ENCODE assay signal across 8 cellular contexts in genomic region chr14:45135659-45136314, GRCh38. TPM values are rescaled to one million over a fixed set of nuclear protein-coding genes. Genes with fewer than 3 reads are reported as not detected.
DNase-seq lines count a peak whose midpoint lies in the region; ATAC-seq and TF ChIP-seq lines count a peak whose summit lies in the region.

A gene with protein sequence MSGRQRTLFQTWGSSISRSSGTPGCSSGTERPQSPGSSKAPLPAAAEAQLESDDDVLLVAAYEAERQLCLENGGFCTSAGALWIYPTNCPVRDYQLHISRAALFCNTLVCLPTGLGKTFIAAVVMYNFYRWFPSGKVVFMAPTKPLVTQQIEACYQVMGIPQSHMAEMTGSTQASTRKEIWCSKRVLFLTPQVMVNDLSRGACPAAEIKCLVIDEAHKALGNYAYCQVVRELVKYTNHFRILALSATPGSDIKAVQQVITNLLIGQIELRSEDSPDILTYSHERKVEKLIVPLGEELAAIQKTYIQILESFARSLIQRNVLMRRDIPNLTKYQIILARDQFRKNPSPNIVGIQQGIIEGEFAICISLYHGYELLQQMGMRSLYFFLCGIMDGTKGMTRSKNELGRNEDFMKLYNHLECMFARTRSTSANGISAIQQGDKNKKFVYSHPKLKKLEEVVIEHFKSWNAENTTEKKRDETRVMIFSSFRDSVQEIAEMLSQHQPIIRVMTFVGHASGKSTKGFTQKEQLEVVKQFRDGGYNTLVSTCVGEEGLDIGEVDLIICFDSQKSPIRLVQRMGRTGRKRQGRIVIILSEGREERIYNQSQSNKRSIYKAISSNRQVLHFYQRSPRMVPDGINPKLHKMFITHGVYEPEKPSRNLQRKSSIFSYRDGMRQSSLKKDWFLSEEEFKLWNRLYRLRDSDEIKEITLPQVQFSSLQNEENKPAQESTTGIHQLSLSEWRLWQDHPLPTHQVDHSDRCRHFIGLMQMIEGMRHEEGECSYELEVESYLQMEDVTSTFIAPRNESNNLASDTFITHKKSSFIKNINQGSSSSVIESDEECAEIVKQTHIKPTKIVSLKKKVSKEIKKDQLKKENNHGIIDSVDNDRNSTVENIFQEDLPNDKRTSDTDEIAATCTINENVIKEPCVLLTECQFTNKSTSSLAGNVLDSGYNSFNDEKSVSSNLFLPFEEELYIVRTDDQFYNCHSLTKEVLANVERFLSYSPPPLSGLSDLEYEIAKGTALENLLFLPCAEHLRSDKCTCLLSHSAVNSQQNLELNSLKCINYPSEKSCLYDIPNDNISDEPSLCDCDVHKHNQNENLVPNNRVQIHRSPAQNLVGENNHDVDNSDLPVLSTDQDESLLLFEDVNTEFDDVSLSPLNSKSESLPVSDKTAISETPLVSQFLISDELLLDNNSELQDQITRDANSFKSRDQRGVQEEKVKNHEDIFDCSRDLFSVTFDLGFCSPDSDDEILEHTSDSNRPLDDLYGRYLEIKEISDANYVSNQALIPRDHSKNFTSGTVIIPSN (N-terminal part only) (plus strand): TSS chr14:45135930. CDS start chr14:45136032, 102 bp downstream.

- peak within 1 kb of the TSS; percentile 93 to 100 (median 97) for H3K4me3 Mint-ChIP-seq in CD4-positive, CD25-positive, alpha-beta regulatory T cell

- peaks cover 9% of the 10 kb centered on the region for H3K27me3 Mint-ChIP-seq in CD4-positive, CD25-positive, alpha-beta regulatory T cell

- peak; percentile 84 to 98 (median 91) for DNase-seq in CD4-positive, CD25-positive, alpha-beta regulatory T cell
- DNase-seq in HS-27A (ENCODE audit: low read depth) (peak; percentile 95), NK-92 (lab: John Stamatoyannopoulos, UW; ENCODE audit: unreplicated experiment) (peak; percentile 41), lower lobe of right lung (peak; percentile 89)
- peak; percentile 64 to 77 for DNase-seq in activated CD8-positive, alpha-beta memory T cell treated with anti-CD3 and anti-CD28 coated beads for 1 hour (ENCODE audit: extremely low read depth in 1 of 2, low read depth in 1 of 2)
- DNase-seq in effector CD4-positive, alpha-beta T cell = peak; percentile 84
- DNase-seq in stimulated activated CD4-positive, alpha-beta T cell treated with anti-CD3 and anti-CD28 coated beads, TNF-alpha, amount 100 ng/mL, for 4 hours (ENCODE audit: low read depth in 3 of 3) = peak; percentile 52 to 79 (median 57)

- H3K4me3 ChIP-seq in CD4-positive, CD25-positive, alpha-beta regulatory T cell (ENCODE audit: low read depth, low read length) = peak within 1 kb of the TSS; percentile 99
- peak within 1 kb of the TSS; percentile 82 for H3K4me3 ChIP-seq in lower lobe of right lung

- H3K9me3 Mint-ChIP-seq in CD4-positive, CD25-positive, alpha-beta regulatory T cell = no peaks in the 10 kb centered on the region

- TF ChIP-seq CTCF in lower lobe of right lung (IDR thresholded peaks at IDR 0.05) = no peak

- H3K36me3 ChIP-seq in CD4-positive, CD25-positive, alpha-beta regulatory T cell (ENCODE audit: control insufficient read depth, insufficient read depth, low read length) = no peaks in the 10 kb centered on the region
- no peaks in the 10 kb centered on the region for H3K36me3 ChIP-seq in lower lobe of right lung

- no peaks in the 10 kb centered on the region for H3K9me3 ChIP-seq in CD4-positive, CD25-positive, alpha-beta regulatory T cell (ENCODE audit: control insufficient read depth in 2 of 2, low read length in 2 of 2)
- H3K9me3 ChIP-seq in lower lobe of right lung = no peaks in the 10 kb centered on the region

- H3K36me3 Mint-ChIP-seq in CD4-positive, CD25-positive, alpha-beta regulatory T cell = no peaks in the 10 kb centered on the region

- peaks cover 39% of the 10 kb centered on the region for H3K4me1 ChIP-seq in CD4-positive, CD25-positive, alpha-beta regulatory T cell (ENCODE audit: control insufficient read depth, insufficient read depth, low read length, poor library complexity, severe bottlenecking)
- H3K4me1 ChIP-seq in lower lobe of right lung = peaks cover 22% of the 10 kb centered on the region

- ATAC-seq in CD4-positive, CD25-positive, alpha-beta regulatory T cell (ENCODE audit: low read depth in 2 of 2) = peak; percentile 39 to 42
- ATAC-seq in GM19452 (IDR thresholded peaks at IDR 0.05; ENCODE audit: unreplicated experiment) (peak; percentile 40), lower lobe of right lung (peak; percentile 87 to 91)

- peaks cover 32 to 70% (median 53%) of the 10 kb centered on the region in 4 donors for H3K4me1 Mint-ChIP-seq in CD4-positive, CD25-positive, alpha-beta regulatory T cell

- peak within 1 kb of the TSS; percentile 89 for H3K27ac ChIP-seq in CD4-positive, CD25-positive, alpha-beta regulatory T cell (ENCODE audit: insufficient read depth, low read length, poor library complexity, severe bottlenecking)
- peak within 1 kb of the TSS; percentile 87 for H3K27ac ChIP-seq in lower lobe of right lung

- H3K27ac Mint-ChIP-seq in CD4-positive, CD25-positive, alpha-beta regulatory T cell = peak within 1 kb of the TSS; percentile 98 to 99 (median 99)

- no peaks in the 10 kb centered on the region for H3K27me3 ChIP-seq in CD4-positive, CD25-positive, alpha-beta regulatory T cell (ENCODE audit: control insufficient read depth, insufficient read depth, low read length)
- no peaks in the 10 kb centered on the region for H3K27me3 ChIP-seq in lower lobe of right lung (ENCODE audit: low read depth)

- intact Hi-C loops in lower lobe of right lung (cut with DNase I) = no loop called here

RNA-seq across cellular contexts. Expression of the gene that starts here (rescaled TPM):
- total RNA-seq in CD4-positive, CD25-positive, alpha-beta regulatory T cell = 9.2 TPM
- 1 to 10 TPM; 4.0 to 5.5 (median 5.2) TPM for polyA plus RNA-seq in CD4-positive, CD25-positive, alpha-beta regulatory T cell
- total RNA-seq in lower lobe of right lung = 4.1 TPM

Comparison
In these comparisons a context has a peak if more than half of its experiments do, and no peak if none do; other contexts are left out.
1. Peak in every context shown above with its lines: DNase-seq, ATAC-seq, H3K4me3 ChIP-seq and H3K27ac ChIP-seq.
2. DNase-seq: peak in every context shown above with its lines; median percentile 95 in HS-27A; 91 in CD4-positive, CD25-positive, alpha-beta regulatory T cell; 89 in lower lobe of right lung; 84 in effector CD4-positive, alpha-beta T cell; 70 in activated CD8-positive, alpha-beta memory T cell treated with anti-CD3 and anti-CD28 coated beads for 1 hour; 57 in stimulated activated CD4-positive, alpha-beta T cell treated with anti-CD3 and anti-CD28 coated beads, TNF-alpha, amount 100 ng/mL, for 4 hours; 41 in NK-92.